In the genomic region with DNA sequence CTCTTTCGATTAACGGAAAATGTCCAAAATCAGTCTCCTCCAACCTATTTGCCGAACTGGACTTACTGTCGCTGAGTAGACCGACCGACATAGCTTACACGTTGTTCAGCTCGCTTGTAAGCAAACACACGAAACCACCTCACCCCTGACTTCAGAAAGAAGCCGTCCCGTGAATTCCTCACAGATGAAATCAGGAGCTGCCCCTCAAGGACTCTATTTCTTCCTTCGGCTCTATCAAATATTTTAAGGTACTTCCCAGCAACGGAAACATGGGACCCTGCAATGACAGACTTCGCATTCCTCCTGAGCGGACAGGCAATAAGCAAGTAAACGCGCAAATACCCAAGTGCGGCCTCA, we compare ENCODE assay signal across 8 cellular contexts. TPM values are rescaled to one million over a fixed set of nuclear protein-coding genes. Genes with fewer than 3 reads are reported as not detected.
A peak's percentile ranks its signal among the peaks of the same experiment; 100 is the strongest.
DNase-seq lines count a peak whose midpoint lies in the region; ATAC-seq and TF ChIP-seq lines count a peak whose summit lies in the region.

No MANE protein-coding gene starts in this region.

- H3K9me3 Mint-ChIP-seq in activated naive CD4-positive, alpha-beta T cell treated with anti-CD3 and anti-CD28 coated beads, Interleukin-2, amount 10 ng/mL, durations not matched to agents 7 days and 5 days = no peaks in the 10 kb centered on the region
- no peaks in the 10 kb centered on the region for H3K9me3 Mint-ChIP-seq in T-helper 2 cell treated with Interferon-gamma antibody and Interleukin-4, amounts not matched to agents 5 μg/mL and 100 μg/mL, for 36 hours

- H3K4me3 ChIP-seq in sigmoid colon = peak overlapping the region; percentile 72 to 94 (median 80)

- WGBS in sigmoid colon, 2 donors = 1 to 2% methylated on average over 18 of the region's 18 CpGs

- no peaks in the 10 kb centered on the region for H3K27me3 Mint-ChIP-seq in activated naive CD4-positive, alpha-beta T cell treated with anti-CD3 and anti-CD28 coated beads, Interleukin-2, amount 10 ng/mL, durations not matched to agents 7 days and 5 days
- H3K27me3 Mint-ChIP-seq in T-helper 2 cell treated with Interferon-gamma antibody and Interleukin-4, amounts not matched to agents 5 μg/mL and 100 μg/mL, for 36 hours (ENCODE audit: low read depth) = no peaks in the 10 kb centered on the region

- H3K36me3 ChIP-seq in sigmoid colon = peaks cover 0 to 26% (median 0%) of the 10 kb centered on the region in 4 donors

- H3K4me1 ChIP-seq in foreskin keratinocyte (peaks cover 4% of the 10 kb centered on the region), sigmoid colon (peaks cover 0 to 63% (median 54%) of the 10 kb centered on the region in 4 donors)

- intact Hi-C loops in sigmoid colon (cut with DNase I) = loop anchor here (5.0 to 10.0 kb wide), 2 partner anchors 35 to 282 kb away; no protein-coding TSS in a partner anchor

- no peaks in the 10 kb centered on the region for H3K9me3 ChIP-seq in sigmoid colon

- CTCF ChIA-PET in activated naive CD4-positive, alpha-beta T cell treated with anti-CD3 and anti-CD28 coated beads, Interleukin-2, amount 10 ng/mL, durations not matched to agents 7 days and 5 days (lab: Charles Lee) = interaction anchor here (0.7 to 2.7 kb wide), 3 partner anchors 10 to 30 kb away, joined by 3 to 11 read pairs (median 3); no protein-coding TSS in a partner anchor

- peaks cover 30% of the 10 kb centered on the region for H3K36me3 Mint-ChIP-seq in activated naive CD4-positive, alpha-beta T cell treated with anti-CD3 and anti-CD28 coated beads, Interleukin-2, amount 10 ng/mL, durations not matched to agents 7 days and 5 days
- peaks cover 23% of the 10 kb centered on the region for H3K36me3 Mint-ChIP-seq in T-helper 2 cell treated with Interferon-gamma antibody and Interleukin-4, amounts not matched to agents 5 μg/mL and 100 μg/mL, for 36 hours (ENCODE audit: low read depth)

- no peak for DNase-seq in activated naive CD4-positive, alpha-beta T cell treated with anti-CD3 and anti-CD28 coated beads, Interleukin-2, amount 10 ng/mL, durations not matched to agents 7 days and 5 days
- DNase-seq in activated naive CD4-positive, alpha-beta T cell (lab: John Stamatoyannopoulos, UW) = no peak
- DNase-seq in T-helper 2 cell treated with Interferon-gamma antibody and Interleukin-4, amounts not matched to agents 5 μg/mL and 100 μg/mL, for 36 hours (ENCODE audit: low spot score) = no peak
- DNase-seq in foreskin keratinocyte (peak in 1 of 2 donors; percentile 39), sigmoid colon (no peak), HuH-7.5 (ENCODE audit: low spot score) (no peak)
- DNase-seq in activated CD4-positive, alpha-beta T cell treated with anti-CD3 and anti-CD28 coated beads, Interleukin-2, amount 50 U/mL, for 4 hours = no peak

- H3K27ac Mint-ChIP-seq in activated naive CD4-positive, alpha-beta T cell treated with anti-CD3 and anti-CD28 coated beads, Interleukin-2, amount 10 ng/mL, durations not matched to agents 7 days and 5 days = peak overlapping the region; percentile 97
- H3K27ac Mint-ChIP-seq in T-helper 2 cell treated with Interferon-gamma antibody and Interleukin-4, amounts not matched to agents 5 μg/mL and 100 μg/mL, for 36 hours = peak overlapping the region; percentile 96

- H3K4me1 Mint-ChIP-seq in activated naive CD4-positive, alpha-beta T cell treated with anti-CD3 and anti-CD28 coated beads, Interleukin-2, amount 10 ng/mL, durations not matched to agents 7 days and 5 days = peaks cover 51% of the 10 kb centered on the region
- peaks cover 23% of the 10 kb centered on the region for H3K4me1 Mint-ChIP-seq in T-helper 2 cell treated with Interferon-gamma antibody and Interleukin-4, amounts not matched to agents 5 μg/mL and 100 μg/mL, for 36 hours (ENCODE audit: low read depth)

- TF ChIP-seq POLR2A in sigmoid colon (IDR thresholded peaks at IDR 0.05) = no peak

- no peak for TF ChIP-seq CTCF in foreskin keratinocyte (conservative IDR thresholded peaks at IDR 0.05)
- TF ChIP-seq CTCF in sigmoid colon (IDR thresholded peaks at IDR 0.05) = no peak

- H3K27ac ChIP-seq in foreskin keratinocyte (peak overlapping the region; percentile 77), sigmoid colon (peak overlapping the region; percentile 89 to 99 (median 94))

- peak overlapping the region; percentile 99 for H3K4me3 Mint-ChIP-seq in activated naive CD4-positive, alpha-beta T cell treated with anti-CD3 and anti-CD28 coated beads, Interleukin-2, amount 10 ng/mL, durations not matched to agents 7 days and 5 days
- peak overlapping the region; percentile 95 for H3K4me3 Mint-ChIP-seq in T-helper 2 cell treated with Interferon-gamma antibody and Interleukin-4, amounts not matched to agents 5 μg/mL and 100 μg/mL, for 36 hours

- H3K27me3 ChIP-seq in foreskin keratinocyte (no peaks in the 10 kb centered on the region), sigmoid colon (no peaks in the 10 kb centered on the region)

- no peak for TF ChIP-seq EP300 in sigmoid colon (IDR thresholded peaks at IDR 0.05)

- no peak for ATAC-seq in foreskin keratinocyte
- no peak for ATAC-seq in HG03045 (IDR thresholded peaks at IDR 0.05; ENCODE audit: unreplicated experiment)

RNA-seq across cellular contexts. Expression of gene GID8, which starts 1.0 kb away (rescaled TPM):
- 25.5 and 26.9 TPM in 2 replicates for total RNA-seq in foreskin keratinocyte
- polyA plus RNA-seq in foreskin keratinocyte = 16.2 and 18.2 TPM in 2 replicates
- total RNA-seq in sigmoid colon = 10 to 100 TPM; 25.9 to 36.5 (median 34.5) TPM
- 10 to 100 TPM; 17.4 to 20.6 (median 18.3) TPM for polyA plus RNA-seq in sigmoid colon

RNA-seq across cellular contexts. Expression of gene DIDO1, which starts 10.7 kb away (rescaled TPM):
- total RNA-seq in foreskin keratinocyte (34.0 and 34.2 TPM in 2 replicates), sigmoid colon (10 to 100 TPM; 48.7 to 70.6 (median 56.5) TPM)
- polyA plus RNA-seq in foreskin keratinocyte (11.0 and 12.3 TPM in 2 replicates), sigmoid colon (10 to 100 TPM; 10.4 to 31.1 (median 13.8) TPM)

RNA-seq across cellular contexts. Expression of gene SLC17A9, which starts 15.5 kb away (rescaled TPM):
- total RNA-seq in foreskin keratinocyte = 0.25 and 0.34 TPM in 2 replicates
- 0.29 and 0.33 TPM in 2 replicates for polyA plus RNA-seq in foreskin keratinocyte
- 1 to 10 TPM; 2.5 to 7.2 (median 3.3) TPM for total RNA-seq in sigmoid colon
- polyA plus RNA-seq in sigmoid colon = 10 to 100 TPM in 1 of 3 donors, 1 to 10 TPM in 1, under 1 TPM in 1; 0.60 to 15.4 (median 2.3) TPM
